ENCODE assay signal across 28 cellular contexts in genomic region chr4:3852309-3852708, GRCh38.
"Had no signal": no experiment of that assay in that cellular context is flagged by ENCODE, and none has a peak within 500 bp of the region (broad histone marks: within the 10 kb centered on the region; RNA-seq: fewer than 3 reads in every experiment).

No MANE protein-coding gene starts in this region.

- H3K27ac Mint-ChIP-seq: activated CD4-positive, alpha-beta T cell treated with anti-CD3 and anti-CD28 coated beads for 36 hours; activated CD4-positive, alpha-beta T cell treated with anti-CD3 and anti-CD28 coated beads, Interleukin-2, amount 10 ng/mL, durations not matched to agents 7 days and 5 days; activated CD8-positive, alpha-beta T cell treated with anti-CD3 and anti-CD28 coated beads, Interleukin-2, amount 10 ng/mL, durations not matched to agents 7 days and 5 days; activated naive CD4-positive, alpha-beta T cell treated with anti-CD3 and anti-CD28 coated beads for 36 hours; activated naive CD4-positive, alpha-beta T cell treated with anti-CD3 and anti-CD28 coated beads, Interleukin-2, amount 50 U/mL, for 72 hours; activated T-cell treated with anti-CD3 and anti-CD28 coated beads, Interleukin-2, amount 50 U/mL, for 24 hours; activated T-helper 1 cell treated with anti-CD3 and anti-CD28 coated beads, Interleukin-12 subunit alpha, Interleukin-12 subunit beta, Interleukin-2, Interleukin-4 antibody, amounts not matched to agents 30 ng/mL and 10 ng/mL and 1 ng/mL, durations not matched to agents 14 hours and 24 hours and 36 hours had no signal

- DNase-seq: activated CD4-positive, alpha-beta T cell treated with anti-CD3 and anti-CD28 coated beads for 36 hours; activated CD4-positive, alpha-beta T cell treated with anti-CD3 and anti-CD28 coated beads, Interleukin-2, amount 10 ng/mL, durations not matched to agents 7 days and 5 days; activated CD4-positive, alpha-beta T cell treated with anti-CD3 and anti-CD28 coated beads, Interleukin-2, amount 50 U/mL, for 48 hours; activated CD8-positive, alpha-beta T cell treated with anti-CD3 and anti-CD28 coated beads, Interleukin-2, amount 10 ng/mL, durations not matched to agents 7 days and 5 days; activated gamma-delta T cell treated with Interleukin-2 at 50 U/mL for 16 hours; activated naive CD4-positive, alpha-beta T cell treated with anti-CD3 and anti-CD28 coated beads for 36 hours; activated T-cell treated with anti-CD3 and anti-CD28 coated beads, Interleukin-2, amount 50 U/mL, for 24 hours; adrenal gland; cerebellar nuclear complex; Karpas-422; NCI-H1092; NCI-H1436 treated with DMSO at 0.1 percent for 48 hours; NCI-H345; NCI-H524 treated with DMSO at 0.1 percent for 48 hours; PC-3; Peyer's patch; SIG-M5; T-helper 1 cell; T1000 had no signal

- H3K36me3 ChIP-seq: adrenal gland, breast epithelium, MG63, Peyer's patch had no signal

- H3K36me3 Mint-ChIP-seq: activated naive CD4-positive, alpha-beta T cell treated with anti-CD3 and anti-CD28 coated beads, Interleukin-2, amount 50 U/mL, for 72 hours had no signal

- H3K4me3 Mint-ChIP-seq: activated CD4-positive, alpha-beta T cell treated with anti-CD3 and anti-CD28 coated beads for 36 hours; activated CD4-positive, alpha-beta T cell treated with anti-CD3 and anti-CD28 coated beads, Interleukin-2, amount 10 ng/mL, durations not matched to agents 7 days and 5 days; activated CD8-positive, alpha-beta T cell treated with anti-CD3 and anti-CD28 coated beads, Interleukin-2, amount 10 ng/mL, durations not matched to agents 7 days and 5 days; activated naive CD4-positive, alpha-beta T cell treated with anti-CD3 and anti-CD28 coated beads for 36 hours; activated T-cell treated with anti-CD3 and anti-CD28 coated beads, Interleukin-2, amount 50 U/mL, for 24 hours; activated T-helper 1 cell treated with anti-CD3 and anti-CD28 coated beads, Interleukin-12 subunit alpha, Interleukin-12 subunit beta, Interleukin-2, Interleukin-4 antibody, amounts not matched to agents 30 ng/mL and 10 ng/mL and 1 ng/mL, durations not matched to agents 14 hours and 24 hours and 36 hours had no signal

- H3K27ac ChIP-seq: adrenal gland, body of pancreas, breast epithelium, Peyer's patch, RWPE1 had no signal

- ATAC-seq: activated CD4-positive, alpha-beta T cell treated with anti-CD3 and anti-CD28 coated beads for 36 hours; activated CD4-positive, CD25-positive, alpha-beta regulatory T cell treated with anti-CD3 and anti-CD28 coated beads, Interleukin-2, amount 50 U/mL, for 24 hours; activated CD8-positive, alpha-beta T cell treated with anti-CD3 and anti-CD28 coated beads, Interleukin-2, amount 10 ng/mL, durations not matched to agents 7 days and 5 days; activated naive CD4-positive, alpha-beta T cell treated with anti-CD3 and anti-CD28 coated beads, Interleukin-2, amount 50 U/mL, for 72 hours; body of pancreas; PC-3; Right ventricle myocardium inferior; SK-N-SH treated with all-trans-retinoic acid at 6 μM for 48 hours had no signal

- H3K9me3 Mint-ChIP-seq: activated T-helper 1 cell treated with anti-CD3 and anti-CD28 coated beads, Interleukin-12 subunit alpha, Interleukin-12 subunit beta, Interleukin-2, Interleukin-4 antibody, amounts not matched to agents 30 ng/mL and 10 ng/mL and 1 ng/mL, durations not matched to agents 14 hours and 24 hours and 36 hours had no signal

- H3K27me3 ChIP-seq: Peyer's patch had no signal

- H3K4me1 ChIP-seq: adrenal gland, body of pancreas, breast epithelium, Peyer's patch had no signal

- H3K9me3 ChIP-seq: adrenal gland, MG63, Peyer's patch had no signal

- H3K4me1 Mint-ChIP-seq: activated CD4-positive, alpha-beta T cell treated with anti-CD3 and anti-CD28 coated beads for 36 hours; activated CD4-positive, alpha-beta T cell treated with anti-CD3 and anti-CD28 coated beads, Interleukin-2, amount 10 ng/mL, durations not matched to agents 7 days and 5 days had no signal

- H3K4me3 ChIP-seq: adrenal gland, body of pancreas, breast epithelium, MG63, Peyer's patch had no signal
